In genomic region chr2:62881162-62881795, GRCh38 we compare ENCODE assay signal across 21 cellular contexts.
DNase-seq lines count a peak whose midpoint lies in the region; ATAC-seq, FAIRE-seq and TF ChIP-seq lines count a peak whose summit lies in the region.
"Had no signal": no experiment of that assay in that cellular context is flagged by ENCODE, and none has a peak within 500 bp of the region (broad histone marks: within the 10 kb centered on the region; RNA-seq: fewer than 3 reads in every experiment).

No MANE protein-coding gene starts in this region.

- no peak overlapping the region for H2AFZ ChIP-seq in HepG2 (ENCODE audit: low read length)

- H4K20me1 ChIP-seq in HepG2 (ENCODE audit: insufficient read depth, low read length), result no peaks in the 10 kb centered on the region
- H4K20me1 ChIP-seq: BLaER1 treated with 17β-estradiol and CSF1 and Interleukin-3, amounts not matched to agents 10 nM and 100 nM had no signal

- no TSS peak for BruUV-seq in HepG2 (replicated peaks; lab: Mats Ljungman, UMichigan)

- TF ChIP-seq CTCF in HepG2 (CRISPR knock-in tag; IDR thresholded peaks at IDR 0.05) (no peak), right lobe of liver (IDR thresholded peaks at IDR 0.05) (no peak), epithelial cell of esophagus (IDR thresholded peaks at IDR 0.05; ENCODE audit: insufficient read depth, low read depth, low read length, missing control alignments) (no peak)

- CTCF ChIA-PET in HepG2 (lab: Yijun Ruan, JAX; ENCODE audit: low intra/inter-chr PET ratio, low total read pairs), result no interaction called here

- H3K9ac ChIP-seq in HepG2 (ENCODE audit: insufficient read depth, low read depth, low read length), result no peak overlapping the region
- H3K9ac ChIP-seq: BLaER1 treated with 17β-estradiol and CSF1 and Interleukin-3, amounts not matched to agents 10 nM and 100 nM had no signal

- H3K4me3 ChIP-seq in HepG2 (replicated peaks in 1 of 3; ENCODE audit: insufficient read depth in 1 of 3, low read depth in 2 of 3, low read length in 3 of 3), result no peak overlapping the region
- no peak overlapping the region for H3K4me3 ChIP-seq in right lobe of liver
- H3K4me3 ChIP-seq in epithelial cell of esophagus (ENCODE audit: low read length), result no peak overlapping the region
- H3K4me3 ChIP-seq: A549; BLaER1 treated with 17β-estradiol and CSF1 and Interleukin-3, amounts not matched to agents 10 nM and 100 nM had no signal

- TF ChIP-seq POLR2A in HepG2 (IDR thresholded peaks at IDR 0.05; ENCODE audit: insufficient read depth in 1 of 2, low read depth in 2 of 2, low read length in 2 of 2), result no peak
- TF ChIP-seq POLR2A in right lobe of liver (IDR thresholded peaks at IDR 0.05), result no peak

- DNase-seq in HepG2 (ENCODE audit: low spot score) (no peak), right lobe of liver (no peak), epithelial cell of esophagus (ENCODE audit: low read depth) (peak; percentile 51), left ventricle myocardium superior (no peak), SHP77 treated with DMSO at 0.1 percent for 48 hours (lab: John Stamatoyannopoulos, UW) (no peak)
- DNase-seq: AML-193; Caco-2; Calu3; CD4-positive, alpha-beta T cell; CD8-positive, alpha-beta T cell; DMS79 treated with DMSO at 0.1 percent for 48 hours; GF-D8 had no signal

- H3K4me2 ChIP-seq in HepG2 (ENCODE audit: low read depth, low read length), result no peak overlapping the region
- H3K4me2 ChIP-seq: A549; BLaER1 treated with 17β-estradiol and CSF1 and Interleukin-3, amounts not matched to agents 10 nM and 100 nM had no signal

- in situ Hi-C loops in HepG2 (cut with HindIII; ENCODE audit: extremely low pct_ligation_motif_present, low pct_unique_long_range_greater_than_20kb), result no loop called here

- POLR2A ChIA-PET in HepG2 (lab: Yijun Ruan, JAX), result no interaction called here

- no peak for TF ChIP-seq EP300 in HepG2 (IDR thresholded peaks at IDR 0.05; ENCODE audit: low read depth in 2 of 2, low read length in 2 of 2)
- no peak for TF ChIP-seq EP300 in HepG2 (CRISPR knock-in tag; IDR thresholded peaks at IDR 0.05; ENCODE audit: borderline replicate concordance)

- WGBS in HepG2 (ENCODE audit: low lambda C conversion rate), result 98% methylated on average over 4 of the region's 4 CpGs
- WGBS in right lobe of liver (ENCODE audit: insufficient coverage, low coverage, low lambda C conversion rate, missing lambda C conversion rate), result 92% methylated on average over 4 of the region's 4 CpGs

- H3K79me2 ChIP-seq in HepG2 (ENCODE audit: insufficient read depth, low read length), result no peaks in the 10 kb centered on the region

- ATAC-seq in HepG2 (no peak), right lobe of liver (no peak), esophagus mucosa (peak; percentile 68), left ventricle myocardium superior (no peak)
- ATAC-seq: A549; CD8-positive, alpha-beta T cell had no signal

- TF ChIP-seq RAD21 in HepG2 (CRISPR knock-in tag; IDR thresholded peaks at IDR 0.05), result no peak

- H3K27me3 ChIP-seq in HepG2 (ENCODE audit: control insufficient read depth in 1 of 2, insufficient read depth in 2 of 2, low read length in 2 of 2) (no peaks in the 10 kb centered on the region), right lobe of liver (no peaks in the 10 kb centered on the region)
- H3K27me3 ChIP-seq: BLaER1 treated with 17β-estradiol and CSF1 and Interleukin-3, amounts not matched to agents 10 nM and 100 nM had no signal

- FAIRE-seq in HepG2 (lab: Jason Lieb, UNC), result no peak
- FAIRE-seq: D721Med, G401.6, GM12891, GM18507 had no signal

- no peak overlapping the region for H3K27ac ChIP-seq in HepG2 (ENCODE audit: extremely low read length, insufficient read depth, low read length)
- H3K27ac ChIP-seq in right lobe of liver, result no peak overlapping the region
- H3K27ac ChIP-seq: 22Rv1; A549; BLaER1 treated with 17β-estradiol and CSF1 and Interleukin-3, amounts not matched to agents 10 nM and 100 nM; C4-2B had no signal

- peaks cover 18 to 80% of the 10 kb centered on the region in 2 experiments for H3K36me3 ChIP-seq in HepG2 (replicated peaks in 1 of 2; ENCODE audit: control insufficient read depth in 1 of 2, insufficient read depth in 2 of 2, low read length in 2 of 2)
- H3K36me3 ChIP-seq in right lobe of liver, result peaks cover 0 to 22% (median 7%) of the 10 kb centered on the region in 4 donors

- intact Hi-C loops in HepG2 (cut with micrococcal nuclease; ENCODE audit: unreplicated experiment) (no loop called here), right lobe of liver (cut with DNase I) (no loop called here), left ventricle myocardium superior (cut with micrococcal nuclease) (no loop called here)

- no peaks in the 10 kb centered on the region for H3K4me1 ChIP-seq in HepG2 (ENCODE audit: insufficient read depth, low read length)
- no peaks in the 10 kb centered on the region for H3K4me1 ChIP-seq in right lobe of liver
- H3K4me1 ChIP-seq: A549; BLaER1 treated with 17β-estradiol and CSF1 and Interleukin-3, amounts not matched to agents 10 nM and 100 nM; Caco-2 had no signal

- H3K9me3 ChIP-seq in HepG2 (ENCODE audit: low read length) (no peaks in the 10 kb centered on the region), right lobe of liver (no peaks in the 10 kb centered on the region)
- H3K9me3 ChIP-seq: A549, Caco-2 had no signal

TF ChIP-seq in HepG2, 621 proteins besides CTCF, POLR2A, EP300 and RAD21:
- TF ChIP-seq CBFB (CRISPR knock-in tag; IDR thresholded peaks at IDR 0.05), result no peak
- TF ChIP-seq HNRNPK (IDR thresholded peaks at IDR 0.05; ENCODE audit: low read depth, low read length, poor library complexity, severe bottlenecking), result peak; percentile 95
